In the genomic region with DNA sequence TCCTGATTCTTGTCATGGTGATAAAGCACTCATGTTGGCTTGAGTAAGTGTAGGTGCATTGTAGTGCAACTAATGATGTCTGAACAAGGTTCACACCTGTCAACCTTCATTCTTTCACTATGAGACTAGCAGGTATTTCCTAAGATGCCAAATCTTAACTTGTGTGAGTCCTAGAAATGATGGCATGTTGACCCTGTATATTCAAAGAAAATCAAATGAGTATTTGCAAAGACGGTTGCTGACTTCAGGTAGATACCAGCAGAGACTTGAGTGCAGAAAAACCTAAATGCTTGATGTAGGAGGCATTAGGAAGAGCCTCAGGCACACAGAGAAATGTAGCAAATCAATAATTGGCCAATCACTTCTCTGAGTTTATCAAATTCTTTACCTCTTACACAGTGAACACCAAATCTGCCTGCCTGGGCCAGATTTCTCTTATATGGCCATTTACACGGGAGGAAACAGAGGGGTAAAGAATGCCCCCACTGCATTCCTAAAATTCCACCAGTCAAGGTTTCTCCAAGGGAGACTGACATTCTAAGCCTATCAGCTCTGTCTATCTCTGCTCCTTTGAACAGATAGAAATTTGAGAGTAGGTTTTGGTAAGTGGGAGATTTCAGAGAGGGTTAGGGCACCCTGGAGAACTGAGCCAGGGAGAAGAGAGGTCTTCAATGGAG, we compare ENCODE assay signal across 21 cellular contexts.
A peak's percentile ranks its signal among the peaks of the same experiment; 100 is the strongest.
DNase-seq lines count a peak whose midpoint lies in the region; ATAC-seq, FAIRE-seq and TF ChIP-seq lines count a peak whose summit lies in the region.
"Had no signal": no experiment of that assay in that cellular context is flagged by ENCODE, and none has a peak within 500 bp of the region (broad histone marks: within the 10 kb centered on the region; RNA-seq: fewer than 3 reads in every experiment).

No MANE protein-coding gene starts in this region.

- H3K4me3 Mint-ChIP-seq in glutamatergic neuron (ENCODE audit: unreplicated experiment), result no peak overlapping the region
- H3K4me3 Mint-ChIP-seq: activated naive CD4-positive, alpha-beta T cell treated with anti-CD3 and anti-CD28 coated beads, Interleukin-2, amount 10 ng/mL, durations not matched to agents 7 days and 5 days; CD8-positive, alpha-beta T cell; neural crest cell had no signal

- no TSS peak for BruUV-seq in HepG2 (replicated peaks; lab: Mats Ljungman, UMichigan)

- H2BK5ac ChIP-seq in mesendoderm (ENCODE audit: low read length), result no peak overlapping the region

- TF ChIP-seq EP300 in Ishikawa (IDR thresholded peaks at IDR 0.05; ENCODE audit: borderline replicate concordance) (no peak), HepG2 (IDR thresholded peaks at IDR 0.05; ENCODE audit: low read depth in 2 of 2, low read length in 2 of 2) (no peak), HepG2 (CRISPR knock-in tag; IDR thresholded peaks at IDR 0.05; ENCODE audit: borderline replicate concordance) (no peak)

- TF ChIP-seq CTCF in AG10803 (conservative IDR thresholded peaks at IDR 0.05; ENCODE audit: low read length) (no peak), epithelial cell of esophagus (IDR thresholded peaks at IDR 0.05; ENCODE audit: insufficient read depth, low read depth, low read length, missing control alignments) (no peak), glutamatergic neuron (IDR thresholded peaks at IDR 0.05; ENCODE audit: partially characterized antibody, unreplicated experiment) (no peak), HepG2 (CRISPR knock-in tag; IDR thresholded peaks at IDR 0.05) (no peak)

- H3K18ac ChIP-seq in mesendoderm (ENCODE audit: low read length), result peak overlapping the region; percentile 98

- H3K79me2 ChIP-seq in mesendoderm (ENCODE audit: control insufficient read depth, insufficient read depth, low read length) (no peaks in the 10 kb centered on the region), HepG2 (ENCODE audit: insufficient read depth, low read length) (no peaks in the 10 kb centered on the region)

- H4K8ac ChIP-seq in mesendoderm (ENCODE audit: low read depth, low read length), result no peak overlapping the region

- H2BK15ac ChIP-seq in mesendoderm (replicated peaks; ENCODE audit: low read depth), result no peak overlapping the region

- H3K36me3 Mint-ChIP-seq in glutamatergic neuron (ENCODE audit: unreplicated experiment), result no peaks in the 10 kb centered on the region
- H3K36me3 Mint-ChIP-seq: activated naive CD4-positive, alpha-beta T cell treated with anti-CD3 and anti-CD28 coated beads, Interleukin-2, amount 10 ng/mL, durations not matched to agents 7 days and 5 days; CD8-positive, alpha-beta T cell had no signal

- H3K4me1 ChIP-seq in mesendoderm (ENCODE audit: control insufficient read depth, low read depth, low read length), result peaks cover 8% of the 10 kb centered on the region
- H3K4me1 ChIP-seq in HepG2 (ENCODE audit: insufficient read depth, low read length), result no peaks in the 10 kb centered on the region

- ATAC-seq in GM18867 (IDR thresholded peaks at IDR 0.05; ENCODE audit: unreplicated experiment) (no peak), HepG2 (no peak)
- ATAC-seq: CD8-positive, alpha-beta T cell; K562 had no signal

- no peak overlapping the region for H2AFZ ChIP-seq in HepG2 (ENCODE audit: low read length)

- WGBS in mesendoderm (ENCODE audit: extremely low coverage, insufficient coverage, low lambda C conversion rate), result no CpG with 5 or more reads among the region's 2 CpGs
- 3% methylated on average over 2 of the region's 2 CpGs for WGBS in HepG2 (ENCODE audit: low lambda C conversion rate)

- H3K4me2 ChIP-seq in mesendoderm (ENCODE audit: low read length), result no peak overlapping the region
- H3K4me2 ChIP-seq in HepG2 (ENCODE audit: low read depth, low read length), result no peak overlapping the region

- no peaks in the 10 kb centered on the region for H4K20me1 ChIP-seq in HepG2 (ENCODE audit: insufficient read depth, low read length)

- no peak for FAIRE-seq in HepG2 (lab: Jason Lieb, UNC)
- FAIRE-seq: K562 had no signal

- no peak overlapping the region for H3K4me3 ChIP-seq in AG10803 (ENCODE audit: low read length)
- H3K4me3 ChIP-seq in epithelial cell of esophagus (ENCODE audit: low read length), result no peak overlapping the region
- no peak overlapping the region for H3K4me3 ChIP-seq in mesendoderm (ENCODE audit: low read length)
- H3K4me3 ChIP-seq in HepG2 (replicated peaks in 1 of 3; ENCODE audit: insufficient read depth in 1 of 3, low read depth in 2 of 3, low read length in 3 of 3), result no peak overlapping the region
- H3K4me3 ChIP-seq: K562, SK-N-MC had no signal

- POLR2A ChIA-PET in HepG2 (lab: Yijun Ruan, JAX), result no interaction called here

- no peak overlapping the region for H3K56ac ChIP-seq in mesendoderm (ENCODE audit: low read length)

- CTCF ChIA-PET in HepG2 (lab: Yijun Ruan, JAX; ENCODE audit: low intra/inter-chr PET ratio, low total read pairs), result no interaction called here

- H3K23ac ChIP-seq in mesendoderm (ENCODE audit: low read length), result no peak overlapping the region

- TF ChIP-seq RAD21 in Ishikawa (IDR thresholded peaks at IDR 0.05; ENCODE audit: low read depth) (no peak), HepG2 (CRISPR knock-in tag; IDR thresholded peaks at IDR 0.05) (no peak)

- no peak overlapping the region for H3K27ac Mint-ChIP-seq in glutamatergic neuron (ENCODE audit: unreplicated experiment)
- H3K27ac Mint-ChIP-seq: activated naive CD4-positive, alpha-beta T cell treated with anti-CD3 and anti-CD28 coated beads, Interleukin-2, amount 10 ng/mL, durations not matched to agents 7 days and 5 days; CD8-positive, alpha-beta T cell had no signal

- in situ Hi-C loops in HepG2 (cut with HindIII; ENCODE audit: extremely low pct_ligation_motif_present, low pct_unique_long_range_greater_than_20kb), result no loop called here

- H3K79me1 ChIP-seq in mesendoderm (ENCODE audit: low read length), result no peaks in the 10 kb centered on the region

- H3K4ac ChIP-seq in mesendoderm (ENCODE audit: low read depth, low read length), result no peak overlapping the region

- peak; percentile 58 for DNase-seq in AG10803 (ENCODE audit: low read depth)
- DNase-seq in epithelial cell of esophagus (ENCODE audit: low read depth), result peak; percentile 94
- DNase-seq in mesendoderm, result peak; percentile 98
- DNase-seq in SW480 (ENCODE audit: low spot score), result no peak
- DNase-seq in glutamatergic neuron, result no peak
- DNase-seq in HepG2 (ENCODE audit: low spot score), result no peak
- DNase-seq: activated CD4-positive, alpha-beta T cell treated with anti-CD3 and anti-CD28 coated beads for 4 hours; activated CD8-positive, alpha-beta memory T cell treated with anti-CD3 and anti-CD28 coated beads, Interleukin-2, amount 50 U/mL, for 4 hours; activated naive CD4-positive, alpha-beta T cell treated with anti-CD3 and anti-CD28 coated beads, Interleukin-2, amount 10 ng/mL, durations not matched to agents 7 days and 5 days; CD8-positive, alpha-beta T cell; cortex of kidney; DND-41; midbrain; NCI-H1048; NCI-H526; stimulated activated naive CD4-positive, alpha-beta T cell had no signal

- H3K9ac ChIP-seq in mesendoderm (ENCODE audit: low read length) (no peak overlapping the region), HepG2 (ENCODE audit: insufficient read depth, low read depth, low read length) (no peak overlapping the region)

- peak overlapping the region; percentile 90 for H2BK120ac ChIP-seq in mesendoderm (ENCODE audit: low read depth, low read length)

- TF ChIP-seq POLR2A in HepG2 (IDR thresholded peaks at IDR 0.05; ENCODE audit: insufficient read depth in 1 of 2, low read depth in 2 of 2, low read length in 2 of 2), result no peak

- H3K36me3 ChIP-seq in mesendoderm (ENCODE audit: control insufficient read depth, insufficient read depth, low read length) (no peaks in the 10 kb centered on the region), HepG2 (replicated peaks in 1 of 2; ENCODE audit: control insufficient read depth in 1 of 2, insufficient read depth in 2 of 2, low read length in 2 of 2) (no peaks in the 10 kb centered on the region)

- no peak overlapping the region for H2AK5ac ChIP-seq in mesendoderm (ENCODE audit: low read length)

- H3K4me1 Mint-ChIP-seq in glutamatergic neuron (ENCODE audit: low read depth, unreplicated experiment), result no peaks in the 10 kb centered on the region
- H3K4me1 Mint-ChIP-seq: activated naive CD4-positive, alpha-beta T cell treated with anti-CD3 and anti-CD28 coated beads, Interleukin-2, amount 10 ng/mL, durations not matched to agents 7 days and 5 days had no signal

- H3K9me3 Mint-ChIP-seq in glutamatergic neuron (ENCODE audit: unreplicated experiment), result no peaks in the 10 kb centered on the region
- H3K9me3 Mint-ChIP-seq: activated naive CD4-positive, alpha-beta T cell treated with anti-CD3 and anti-CD28 coated beads, Interleukin-2, amount 10 ng/mL, durations not matched to agents 7 days and 5 days; CD8-positive, alpha-beta T cell; neural crest cell had no signal

- H3K9me3 ChIP-seq in HepG2 (ENCODE audit: low read length), result no peaks in the 10 kb centered on the region

- H3K27me3 ChIP-seq in mesendoderm (ENCODE audit: insufficient read depth, low read length, poor library complexity) (no peaks in the 10 kb centered on the region), HepG2 (ENCODE audit: control insufficient read depth in 1 of 2, insufficient read depth in 2 of 2, low read length in 2 of 2) (peaks cover 0 to 4% of the 10 kb centered on the region in 2 experiments; a peak in 1 of 5 replicates)

- intact Hi-C loops in HepG2 (cut with micrococcal nuclease; ENCODE audit: unreplicated experiment), result no loop called here

- no peak overlapping the region for H4K5ac ChIP-seq in mesendoderm (ENCODE audit: low read length)

- H3K27me3 Mint-ChIP-seq in glutamatergic neuron (ENCODE audit: unreplicated experiment), result peaks cover 1% of the 10 kb centered on the region
- H3K27me3 Mint-ChIP-seq: activated naive CD4-positive, alpha-beta T cell treated with anti-CD3 and anti-CD28 coated beads, Interleukin-2, amount 10 ng/mL, durations not matched to agents 7 days and 5 days had no signal

- H3K27ac ChIP-seq in mesendoderm (ENCODE audit: low read depth, low read length) (peak overlapping the region; percentile 88), HepG2 (ENCODE audit: extremely low read length, insufficient read depth, low read length) (no peak overlapping the region)
- H3K27ac ChIP-seq: SK-N-MC had no signal

TF ChIP-seq in Ishikawa, 13 proteins besides CTCF, POLR2A, EP300 and RAD21:
- TF ChIP-seq CEBPB (IDR thresholded peaks at IDR 0.05), result no peak
- peak; percentile 68 for TF ChIP-seq TEAD4 (IDR thresholded peaks at IDR 0.05)

TF ChIP-seq in HepG2, 621 proteins besides CTCF, POLR2A, EP300 and RAD21 (continues in another document):
- TF ChIP-seq SIN3A (IDR thresholded peaks at IDR 0.05; ENCODE audit: borderline replicate concordance, low read depth, low read length), result no peak

Comparison
In these comparisons a context has a peak if more than half of its experiments do, and no peak if none do; other contexts are left out.
1. DNase-seq: peak in AG10803 (single experiment), epithelial cell of esophagus (single experiment) and mesendoderm (single experiment); none in SW480 (single experiment), glutamatergic neuron (single experiment) and HepG2 (single experiment).